In genomic region chr12:84727964-84728363, GRCh38 we compare ENCODE assay signal across 14 cellular contexts.
DNase-seq lines count a peak whose midpoint lies in the region; ATAC-seq and TF ChIP-seq lines count a peak whose summit lies in the region.
"Had no signal": no experiment of that assay in that cellular context is flagged by ENCODE, and none has a peak within 500 bp of the region (broad histone marks: within the 10 kb centered on the region; RNA-seq: fewer than 3 reads in every experiment).

No MANE protein-coding gene starts in this region.

- in situ Hi-C loops in G401 (cut with HindIII; ENCODE audit: low sequenced_read_pairs), result no loop called here

- no peaks in the 10 kb centered on the region for H3K9me3 ChIP-seq in SU-DHL-6 (ENCODE audit: insufficient read depth, low read length)
- H3K9me3 ChIP-seq: mucosa of descending colon had no signal

- H3F3A ChIP-seq in SU-DHL-6 (ENCODE audit: insufficient read depth), result no peaks in the 10 kb centered on the region

- no peak for TF ChIP-seq CTCF in SU-DHL-6 (IDR thresholded peaks at IDR 0.05; ENCODE audit: insufficient read depth, low read length, poor library complexity, severe bottlenecking)

- no peaks in the 10 kb centered on the region for H3K9me2 ChIP-seq in SU-DHL-6 (replicated peaks; ENCODE audit: insufficient read depth, low read length)

- H2AFZ ChIP-seq in SU-DHL-6 (ENCODE audit: low read depth, low read length, severe bottlenecking), result peak overlapping the region; percentile 69

- peak; percentile 39 for DNase-seq in EH (ENCODE audit: low read depth)
- peak; percentile 86 to 90 for DNase-seq in Kasumi-1 (lab: John Stamatoyannopoulos, UW)
- peak; percentile 42 for DNase-seq in iris pigment epithelial cell (ENCODE audit: low read depth)
- DNase-seq in G401 (ENCODE audit: low spot score), result no peak
- DNase-seq: activated CD4-positive, alpha-beta T cell treated with anti-CD3 and anti-CD28 coated beads, Interleukin-2, amount 10 ng/mL, durations not matched to agents 24 days and 14 days; CD8-positive, alpha-beta T cell; hippocampal formation; mucosa of descending colon; NCI-H2081; SHP77 had no signal

- ATAC-seq in HG02938 (IDR thresholded peaks at IDR 0.05; ENCODE audit: unreplicated experiment) (no peak), HG02973 (IDR thresholded peaks at IDR 0.05; ENCODE audit: unreplicated experiment) (no peak), GM18873 (IDR thresholded peaks at IDR 0.05; ENCODE audit: low FRiP score, unreplicated experiment) (no peak)
- ATAC-seq: CD8-positive, alpha-beta T cell; mucosa of descending colon had no signal

- no peaks in the 10 kb centered on the region for H4K20me1 ChIP-seq in SU-DHL-6 (ENCODE audit: low read depth, low read length)

- H3K36me3 ChIP-seq in SU-DHL-6 (ENCODE audit: low read length), result no peaks in the 10 kb centered on the region

- H3K79me2 ChIP-seq in SU-DHL-6 (ENCODE audit: insufficient read depth, low read length), result no peaks in the 10 kb centered on the region

- no peak overlapping the region for H3K4me3 ChIP-seq in SU-DHL-6 (ENCODE audit: insufficient read depth, low read length, poor library complexity, severe bottlenecking)
- H3K4me3 ChIP-seq: mucosa of descending colon had no signal

- peak overlapping the region; percentile 25 for H3K4me2 ChIP-seq in SU-DHL-6 (ENCODE audit: low read depth, low read length, poor library complexity, severe bottlenecking)

- no peak overlapping the region for H3K27ac ChIP-seq in SU-DHL-6 (ENCODE audit: low read depth, low read length)

- H3K9ac ChIP-seq in SU-DHL-6 (ENCODE audit: low read length), result no peak overlapping the region

- H3K27me3 ChIP-seq in SU-DHL-6 (ENCODE audit: low read length), result no peaks in the 10 kb centered on the region
